In genomic region chr7:23680417-23681405, GRCh38 we compare ENCODE assay signal across 8 cellular contexts. TPM values are rescaled to one million over a fixed set of nuclear protein-coding genes. Genes with fewer than 3 reads are reported as not detected.
DNase-seq lines count a peak whose midpoint lies in the region; ATAC-seq and TF ChIP-seq lines count a peak whose summit lies in the region.

No MANE protein-coding gene starts in this region.

- H3K4me1 Mint-ChIP-seq in activated naive CD4-positive, alpha-beta T cell treated with anti-CD3 and anti-CD28 coated beads for 36 hours (ENCODE audit: low read depth), result peaks cover 11% of the 10 kb centered on the region

- peak overlapping the region; percentile 93 for H3K18ac ChIP-seq in neuronal stem cell (ENCODE audit: low read length)

- H2BK15ac ChIP-seq in neuronal stem cell (ENCODE audit: low read length), result no peak overlapping the region

- no peak overlapping the region for H2BK120ac ChIP-seq in neuronal stem cell (ENCODE audit: low read depth, low read length)

- no peak overlapping the region for H2BK5ac ChIP-seq in neuronal stem cell (ENCODE audit: low read length)

- H3K23ac ChIP-seq in neuronal stem cell (ENCODE audit: low read depth, low read length, poor library complexity), result no peak overlapping the region

- ATAC-seq in HG03066 (IDR thresholded peaks at IDR 0.05; ENCODE audit: low read depth, unreplicated experiment), result peak; percentile 50

- peak overlapping the region; percentile 62 for H3K4me2 ChIP-seq in neuronal stem cell (ENCODE audit: insufficient read depth, low read length, poor library complexity, severe bottlenecking)

- WGBS in neuronal stem cell (ENCODE audit: extremely low coverage in 2 of 2, insufficient read length in 2 of 2, insufficient replicate concordance in 1 of 2), 2 donors, result no CpG with 5 or more reads among the region's 42 CpGs
- 8 to 10% methylated on average over 25 to 34 of the region's 42 CpGs for WGBS in thyroid gland, 2 donors

- no peak overlapping the region for H4K91ac ChIP-seq in neuronal stem cell (ENCODE audit: low read depth, low read length, poor library complexity)

- H3K79me1 ChIP-seq in neuronal stem cell (ENCODE audit: low read depth, low read length), result no peaks in the 10 kb centered on the region

- H3K9me3 ChIP-seq in neuronal stem cell (replicated peaks in 1 of 2; ENCODE audit: control insufficient read depth in 2 of 2, insufficient read depth in 1 of 2, low read depth in 1 of 2, low read length in 2 of 2) (no peaks in the 10 kb centered on the region), thyroid gland (no peaks in the 10 kb centered on the region)

- H3K14ac ChIP-seq in neuronal stem cell (ENCODE audit: low read length), result no peak overlapping the region

- intact Hi-C loops in activated naive CD4-positive, alpha-beta T cell treated with anti-CD3 and anti-CD28 coated beads for 36 hours (cut with micrococcal nuclease), result loop anchor here (1.0 to 2.0 kb wide), 3 partner anchors 85 to 307 kb away; no protein-coding TSS in a partner anchor
- intact Hi-C loops in thyroid gland (cut with DNase I), result loop anchor here (5.0 kb wide), 1 partner anchor 83 kb away; the partner anchor contains the start of gene CCDC126

- DNase-seq in NOMO-1 treated with DMSO at 0.1 percent for 48 hours (lab: John Stamatoyannopoulos, UW; ENCODE audit: unreplicated experiment) (peak; percentile 5), NOMO-1 treated with dmso at 0.1 percent for 144 hours (lab: John Stamatoyannopoulos, UW; ENCODE audit: unreplicated experiment) (no peak), NCI-H748 treated with DMSO at 0.1 percent for 48 hours (lab: John Stamatoyannopoulos, UW) (peak; percentile 15), globus pallidus (ENCODE audit: low spot score) (peak; percentile 40), neuronal stem cell (ENCODE audit: low spot score) (peak; percentile 66), thyroid gland (peak; percentile 72 to 83)
- DNase-seq in activated naive CD4-positive, alpha-beta T cell treated with anti-CD3 and anti-CD28 coated beads for 36 hours, result peak; percentile 75

- H3K4me3 ChIP-seq in neuronal stem cell (ENCODE audit: low read length in 2 of 2), result peak overlapping the region; percentile 71 to 77
- peak overlapping the region; percentile 58 to 73 (median 59) for H3K4me3 ChIP-seq in thyroid gland (replicated peaks in 1 of 3)

- H2BK12ac ChIP-seq in neuronal stem cell (ENCODE audit: low read length), result no peak overlapping the region

- CTCF ChIA-PET in activated naive CD4-positive, alpha-beta T cell treated with anti-CD3 and anti-CD28 coated beads for 36 hours (lab: Charles Lee), result interaction anchor here (1.1 to 4.6 kb wide), 5 partner anchors 13 to 134 kb away, joined by 4 to 31 read pairs (median 6); no protein-coding TSS in a partner anchor

- peak overlapping the region; percentile 66 for H3K27ac Mint-ChIP-seq in activated naive CD4-positive, alpha-beta T cell treated with anti-CD3 and anti-CD28 coated beads for 36 hours

- no peak overlapping the region for H4K8ac ChIP-seq in neuronal stem cell (ENCODE audit: low read depth, low read length)

- no peak overlapping the region for H3K9ac ChIP-seq in neuronal stem cell (ENCODE audit: low read depth, low read length, poor library complexity)

- peaks cover 4% of the 10 kb centered on the region for H3K36me3 Mint-ChIP-seq in activated naive CD4-positive, alpha-beta T cell treated with anti-CD3 and anti-CD28 coated beads for 36 hours (ENCODE audit: low read depth)

- H2AFZ ChIP-seq in neuronal stem cell (ENCODE audit: low read length), result peak overlapping the region; percentile 96

- peak overlapping the region; percentile 80 for H3K4me3 Mint-ChIP-seq in activated naive CD4-positive, alpha-beta T cell treated with anti-CD3 and anti-CD28 coated beads for 36 hours

- no peaks in the 10 kb centered on the region for H3K27me3 Mint-ChIP-seq in activated naive CD4-positive, alpha-beta T cell treated with anti-CD3 and anti-CD28 coated beads for 36 hours (ENCODE audit: low read depth)

- peak in 1 of 2 donors; percentile 44 for TF ChIP-seq POLR2A in thyroid gland (IDR thresholded peaks at IDR 0.05)

- no peaks in the 10 kb centered on the region for H3K4me1 ChIP-seq in neuronal stem cell (ENCODE audit: control insufficient read depth in 2 of 2, insufficient read depth in 1 of 2, low read depth in 1 of 2, low read length in 2 of 2)
- H3K4me1 ChIP-seq in thyroid gland, result peaks cover 0 to 6% of the 10 kb centered on the region in 2 donors

- H3K27ac ChIP-seq in neuronal stem cell (replicated peaks; ENCODE audit: low read length) (peak overlapping the region; percentile 18), thyroid gland (peak overlapping the region; percentile 41 to 70 (median 67))

- no peaks in the 10 kb centered on the region for H3K9me3 Mint-ChIP-seq in activated naive CD4-positive, alpha-beta T cell treated with anti-CD3 and anti-CD28 coated beads for 36 hours

- H3K36me3 ChIP-seq in neuronal stem cell (replicated peaks in 1 of 2; ENCODE audit: control insufficient read depth in 2 of 2, insufficient read depth in 2 of 2, low read length in 2 of 2), result peaks cover 0 to 22% of the 10 kb centered on the region in 2 donors
- H3K36me3 ChIP-seq in thyroid gland, result no peaks in the 10 kb centered on the region

- H2AK5ac ChIP-seq in neuronal stem cell (ENCODE audit: low read depth, low read length), result peak overlapping the region; percentile 42

- no peaks in the 10 kb centered on the region for H3K27me3 ChIP-seq in neuronal stem cell (ENCODE audit: control insufficient read depth in 3 of 3, insufficient read depth in 3 of 3, low read depth in 1 of 3, low read length in 3 of 3)
- no peaks in the 10 kb centered on the region for H3K27me3 ChIP-seq in thyroid gland

- H3K4ac ChIP-seq in neuronal stem cell (ENCODE audit: low read length), result peak overlapping the region; percentile 55

- TF ChIP-seq CTCF in thyroid gland (IDR thresholded peaks at IDR 0.05), result no peak

RNA-seq across cellular contexts. Expression of gene FAM221A, which starts 0.7 kb away (rescaled TPM):
- 10 to 100 TPM in 1 of 2 experiments, 1 to 10 TPM in 1; 8.7 to 10.0 TPM for total RNA-seq in activated naive CD4-positive, alpha-beta T cell treated with anti-CD3 and anti-CD28 coated beads for 36 hours
- polyA plus RNA-seq in neuronal stem cell (2013, experiment 1 of 2), result 10.4 TPM
- 9.7 TPM for polyA plus RNA-seq in neuronal stem cell (2013, experiment 2 of 2)
- 10 to 100 TPM; 12.9 to 28.2 (median 14.9) TPM for total RNA-seq in thyroid gland

RNA-seq across cellular contexts. Expression of gene STK31, which starts 29.3 kb away (rescaled TPM):
- total RNA-seq in activated naive CD4-positive, alpha-beta T cell treated with anti-CD3 and anti-CD28 coated beads for 36 hours, result not detected
- polyA plus RNA-seq in neuronal stem cell (2013, experiment 1 of 2), result 0.15 TPM
- 0.12 TPM for polyA plus RNA-seq in neuronal stem cell (2013, experiment 2 of 2)
- total RNA-seq in thyroid gland, result 1 to 10 TPM in 2 of 4 donors, under 1 TPM in 2; 0.27 to 2.3 (median 0.70) TPM
